1 cellular context compared by ENCODE assay signal in the genomic region with DNA sequence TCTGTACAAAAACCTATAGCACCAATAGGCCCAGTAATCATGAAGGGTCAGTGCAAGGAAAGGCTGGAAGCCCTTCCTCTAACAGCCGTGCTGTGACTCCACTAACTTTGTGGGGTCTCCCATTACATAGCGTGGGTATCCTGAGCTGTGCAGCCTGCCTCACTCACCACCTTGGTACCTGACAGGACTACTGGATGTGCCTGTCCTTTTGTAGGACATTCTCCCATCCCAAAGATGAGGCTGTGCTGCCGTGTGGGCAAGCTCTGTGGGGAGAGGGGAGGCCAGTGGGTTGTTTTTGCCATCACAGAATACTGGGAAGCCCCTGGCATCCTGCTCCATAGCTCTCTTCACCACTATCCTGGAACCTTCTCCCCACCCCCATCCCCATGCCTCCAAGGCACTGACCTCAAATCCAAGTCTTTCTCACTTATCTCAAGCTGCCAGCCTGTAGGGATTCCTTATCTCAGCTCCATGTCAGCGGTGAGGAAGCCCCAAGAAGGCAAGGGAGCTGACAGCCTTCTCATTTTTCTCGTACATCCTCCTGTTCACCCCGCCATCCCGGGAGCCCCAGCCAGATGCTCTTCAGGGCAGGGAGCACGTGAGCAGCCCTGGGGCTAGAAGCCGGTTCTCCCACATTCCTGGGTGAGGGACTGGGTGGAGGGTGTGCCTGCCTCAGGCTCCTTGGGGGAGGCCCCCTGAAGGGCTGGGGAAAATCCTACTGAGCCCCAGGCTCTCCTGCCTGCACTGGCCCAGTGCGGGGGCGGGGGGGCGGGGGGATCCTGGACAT.
TF ChIP-seq lines count a peak whose summit lies in the region.

No MANE protein-coding gene starts in this region.

TF ChIP-seq in K562, 482 proteins besides CTCF, POLR2A, EP300 and RAD21 (continued from another document and continues in another):
- no peak for TF ChIP-seq KAT7 (CRISPR knock-in tag; IDR thresholded peaks at IDR 0.05; ENCODE audit: borderline replicate concordance)
- TF ChIP-seq NR4A1 (CRISPR knock-in tag; IDR thresholded peaks at IDR 0.05), result no peak
- peak; percentile 64; the same call in 1 of the 2 replicates for TF ChIP-seq NR4A1 (tag; IDR thresholded peaks at IDR 0.05)
- no peak for TF ChIP-seq NFIX (CRISPR knock-in tag; IDR thresholded peaks at IDR 0.05; ENCODE audit: low read depth)
- TF ChIP-seq RNF2 (IDR thresholded peaks at IDR 0.05), result no peak
- TF ChIP-seq, protein P1, sequence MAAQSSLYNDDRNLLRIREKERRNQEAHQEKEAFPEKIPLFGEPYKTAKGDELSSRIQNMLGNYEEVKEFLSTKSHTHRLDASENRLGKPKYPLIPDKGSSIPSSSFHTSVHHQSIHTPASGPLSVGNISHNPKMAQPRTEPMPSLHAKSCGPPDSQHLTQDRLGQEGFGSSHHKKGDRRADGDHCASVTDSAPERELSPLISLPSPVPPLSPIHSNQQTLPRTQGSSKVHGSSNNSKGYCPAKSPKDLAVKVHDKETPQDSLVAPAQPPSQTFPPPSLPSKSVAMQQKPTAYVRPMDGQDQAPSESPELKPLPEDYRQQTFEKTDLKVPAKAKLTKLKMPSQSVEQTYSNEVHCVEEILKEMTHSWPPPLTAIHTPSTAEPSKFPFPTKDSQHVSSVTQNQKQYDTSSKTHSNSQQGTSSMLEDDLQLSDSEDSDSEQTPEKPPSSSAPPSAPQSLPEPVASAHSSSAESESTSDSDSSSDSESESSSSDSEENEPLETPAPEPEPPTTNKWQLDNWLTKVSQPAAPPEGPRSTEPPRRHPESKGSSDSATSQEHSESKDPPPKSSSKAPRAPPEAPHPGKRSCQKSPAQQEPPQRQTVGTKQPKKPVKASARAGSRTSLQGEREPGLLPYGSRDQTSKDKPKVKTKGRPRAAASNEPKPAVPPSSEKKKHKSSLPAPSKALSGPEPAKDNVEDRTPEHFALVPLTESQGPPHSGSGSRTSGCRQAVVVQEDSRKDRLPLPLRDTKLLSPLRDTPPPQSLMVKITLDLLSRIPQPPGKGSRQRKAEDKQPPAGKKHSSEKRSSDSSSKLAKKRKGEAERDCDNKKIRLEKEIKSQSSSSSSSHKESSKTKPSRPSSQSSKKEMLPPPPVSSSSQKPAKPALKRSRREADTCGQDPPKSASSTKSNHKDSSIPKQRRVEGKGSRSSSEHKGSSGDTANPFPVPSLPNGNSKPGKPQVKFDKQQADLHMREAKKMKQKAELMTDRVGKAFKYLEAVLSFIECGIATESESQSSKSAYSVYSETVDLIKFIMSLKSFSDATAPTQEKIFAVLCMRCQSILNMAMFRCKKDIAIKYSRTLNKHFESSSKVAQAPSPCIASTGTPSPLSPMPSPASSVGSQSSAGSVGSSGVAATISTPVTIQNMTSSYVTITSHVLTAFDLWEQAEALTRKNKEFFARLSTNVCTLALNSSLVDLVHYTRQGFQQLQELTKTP (IDR thresholded peaks at IDR 0.05; ENCODE audit: low read depth in 1 of 2, partially characterized antibody in 2 of 2), result peak in 1 of 2 experiments; percentile 58
- peak; percentile 96 for TF ChIP-seq HDAC2 (IDR thresholded peaks at IDR 0.05)
- TF ChIP-seq SRF (CRISPR knock-in tag; IDR thresholded peaks at IDR 0.05), result peak in 1 of 2 experiments; percentile 86; a peak in 1 of 4 replicates
- TF ChIP-seq CXXC5 (CRISPR knock-in tag; IDR thresholded peaks at IDR 0.05), result peak; percentile 68
- TF ChIP-seq LCOR (CRISPR knock-in tag; IDR thresholded peaks at IDR 0.05), result no peak
- peak; percentile 3; the same call in 1 of the 2 replicates for TF ChIP-seq RB1 (IDR thresholded peaks at IDR 0.05; ENCODE audit: low read depth)
- no peak for TF ChIP-seq ETV1 (tag; conservative IDR thresholded peaks at IDR 0.05; ENCODE audit: low read depth)
- TF ChIP-seq CBX5 (IDR thresholded peaks at IDR 0.05; ENCODE audit: borderline replicate concordance, low read depth), result no peak
- TF ChIP-seq, protein P2, sequence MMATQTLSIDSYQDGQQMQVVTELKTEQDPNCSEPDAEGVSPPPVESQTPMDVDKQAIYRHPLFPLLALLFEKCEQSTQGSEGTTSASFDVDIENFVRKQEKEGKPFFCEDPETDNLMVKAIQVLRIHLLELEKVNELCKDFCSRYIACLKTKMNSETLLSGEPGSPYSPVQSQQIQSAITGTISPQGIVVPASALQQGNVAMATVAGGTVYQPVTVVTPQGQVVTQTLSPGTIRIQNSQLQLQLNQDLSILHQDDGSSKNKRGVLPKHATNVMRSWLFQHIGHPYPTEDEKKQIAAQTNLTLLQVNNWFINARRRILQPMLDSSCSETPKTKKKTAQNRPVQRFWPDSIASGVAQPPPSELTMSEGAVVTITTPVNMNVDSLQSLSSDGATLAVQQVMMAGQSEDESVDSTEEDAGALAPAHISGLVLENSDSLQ (IDR thresholded peaks at IDR 0.05), result peak; percentile 78
- TF ChIP-seq, protein P3, sequence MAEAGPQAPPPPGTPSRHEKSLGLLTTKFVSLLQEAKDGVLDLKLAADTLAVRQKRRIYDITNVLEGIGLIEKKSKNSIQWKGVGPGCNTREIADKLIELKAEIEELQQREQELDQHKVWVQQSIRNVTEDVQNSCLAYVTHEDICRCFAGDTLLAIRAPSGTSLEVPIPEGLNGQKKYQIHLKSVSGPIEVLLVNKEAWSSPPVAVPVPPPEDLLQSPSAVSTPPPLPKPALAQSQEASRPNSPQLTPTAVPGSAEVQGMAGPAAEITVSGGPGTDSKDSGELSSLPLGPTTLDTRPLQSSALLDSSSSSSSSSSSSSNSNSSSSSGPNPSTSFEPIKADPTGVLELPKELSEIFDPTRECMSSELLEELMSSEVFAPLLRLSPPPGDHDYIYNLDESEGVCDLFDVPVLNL (CRISPR knock-in tag; IDR thresholded peaks at IDR 0.05; ENCODE audit: low read depth), result no peak
- TF ChIP-seq NR3C1 (CRISPR knock-in tag; IDR thresholded peaks at IDR 0.05), result no peak
- TF ChIP-seq SIRT6 (IDR thresholded peaks at IDR 0.05; ENCODE audit: low read depth, low read length), result no peak
- TF ChIP-seq ZNF175 (CRISPR knock-in tag; IDR thresholded peaks at IDR 0.05; ENCODE audit: low read depth), result peak; percentile 65
- peak; percentile 80 for TF ChIP-seq FOXM1 (IDR thresholded peaks at IDR 0.05; ENCODE audit: low read depth)
- TF ChIP-seq FOXM1 (CRISPR knock-in tag; IDR thresholded peaks at IDR 0.05; ENCODE audit: low read depth), result no peak
- TF ChIP-seq, protein P4, sequence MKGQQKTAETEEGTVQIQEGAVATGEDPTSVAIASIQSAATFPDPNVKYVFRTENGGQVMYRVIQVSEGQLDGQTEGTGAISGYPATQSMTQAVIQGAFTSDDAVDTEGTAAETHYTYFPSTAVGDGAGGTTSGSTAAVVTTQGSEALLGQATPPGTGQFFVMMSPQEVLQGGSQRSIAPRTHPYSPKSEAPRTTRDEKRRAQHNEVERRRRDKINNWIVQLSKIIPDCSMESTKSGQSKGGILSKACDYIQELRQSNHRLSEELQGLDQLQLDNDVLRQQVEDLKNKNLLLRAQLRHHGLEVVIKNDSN (CRISPR knock-in tag; IDR thresholded peaks at IDR 0.05), result peak; percentile 71
- TF ChIP-seq PRPF4 (IDR thresholded peaks at IDR 0.05; ENCODE audit: insufficient read depth, low read depth, low read length, poor library complexity, severe bottlenecking), result no peak
- TF ChIP-seq RBM14 (IDR thresholded peaks at IDR 0.05; ENCODE audit: borderline replicate concordance, insufficient read depth, low read depth, low read length), result no peak
- TF ChIP-seq ZNF3 (CRISPR knock-in tag; IDR thresholded peaks at IDR 0.05), result no peak
- no peak for TF ChIP-seq HDAC8 (tag; IDR thresholded peaks at IDR 0.05)
- no peak for TF ChIP-seq FOXA3 (CRISPR knock-in tag; conservative IDR thresholded peaks at IDR 0.05 in 1 of 2, IDR thresholded peaks at IDR 0.05 in 1 of 2)
- TF ChIP-seq DNMT1 (IDR thresholded peaks at IDR 0.05), result no peak
- TF ChIP-seq NFE2 (IDR thresholded peaks at IDR 0.05; ENCODE audit: low read depth), result no peak
- TF ChIP-seq POLR3A (IDR thresholded peaks at IDR 0.05; ENCODE audit: borderline replicate concordance, extremely low read depth, insufficient read depth, insufficient read length), result no peak
- TF ChIP-seq CBFA2T2 (conservative IDR thresholded peaks at IDR 0.05), result peak; percentile 91
- TF ChIP-seq ZNF589 (CRISPR knock-in tag; IDR thresholded peaks at IDR 0.05; ENCODE audit: low read depth), result peak; percentile 95
- TF ChIP-seq MEF2A (IDR thresholded peaks at IDR 0.05; ENCODE audit: control insufficient read depth, low read depth, low read length), result no peak
- TF ChIP-seq EGR1 (conservative IDR thresholded peaks at IDR 0.05), result peak; percentile 41; the same call in 1 of the 2 replicates
- TF ChIP-seq, protein P5, sequence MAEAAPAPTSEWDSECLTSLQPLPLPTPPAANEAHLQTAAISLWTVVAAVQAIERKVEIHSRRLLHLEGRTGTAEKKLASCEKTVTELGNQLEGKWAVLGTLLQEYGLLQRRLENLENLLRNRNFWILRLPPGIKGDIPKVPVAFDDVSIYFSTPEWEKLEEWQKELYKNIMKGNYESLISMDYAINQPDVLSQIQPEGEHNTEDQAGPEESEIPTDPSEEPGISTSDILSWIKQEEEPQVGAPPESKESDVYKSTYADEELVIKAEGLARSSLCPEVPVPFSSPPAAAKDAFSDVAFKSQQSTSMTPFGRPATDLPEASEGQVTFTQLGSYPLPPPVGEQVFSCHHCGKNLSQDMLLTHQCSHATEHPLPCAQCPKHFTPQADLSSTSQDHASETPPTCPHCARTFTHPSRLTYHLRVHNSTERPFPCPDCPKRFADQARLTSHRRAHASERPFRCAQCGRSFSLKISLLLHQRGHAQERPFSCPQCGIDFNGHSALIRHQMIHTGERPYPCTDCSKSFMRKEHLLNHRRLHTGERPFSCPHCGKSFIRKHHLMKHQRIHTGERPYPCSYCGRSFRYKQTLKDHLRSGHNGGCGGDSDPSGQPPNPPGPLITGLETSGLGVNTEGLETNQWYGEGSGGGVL (CRISPR knock-in tag; IDR thresholded peaks at IDR 0.05), result no peak
- TF ChIP-seq, protein P6, sequence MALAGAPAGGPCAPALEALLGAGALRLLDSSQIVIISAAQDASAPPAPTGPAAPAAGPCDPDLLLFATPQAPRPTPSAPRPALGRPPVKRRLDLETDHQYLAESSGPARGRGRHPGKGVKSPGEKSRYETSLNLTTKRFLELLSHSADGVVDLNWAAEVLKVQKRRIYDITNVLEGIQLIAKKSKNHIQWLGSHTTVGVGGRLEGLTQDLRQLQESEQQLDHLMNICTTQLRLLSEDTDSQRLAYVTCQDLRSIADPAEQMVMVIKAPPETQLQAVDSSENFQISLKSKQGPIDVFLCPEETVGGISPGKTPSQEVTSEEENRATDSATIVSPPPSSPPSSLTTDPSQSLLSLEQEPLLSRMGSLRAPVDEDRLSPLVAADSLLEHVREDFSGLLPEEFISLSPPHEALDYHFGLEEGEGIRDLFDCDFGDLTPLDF (CRISPR knock-in tag; IDR thresholded peaks at IDR 0.05), result no peak
- TF ChIP-seq, protein P7, sequence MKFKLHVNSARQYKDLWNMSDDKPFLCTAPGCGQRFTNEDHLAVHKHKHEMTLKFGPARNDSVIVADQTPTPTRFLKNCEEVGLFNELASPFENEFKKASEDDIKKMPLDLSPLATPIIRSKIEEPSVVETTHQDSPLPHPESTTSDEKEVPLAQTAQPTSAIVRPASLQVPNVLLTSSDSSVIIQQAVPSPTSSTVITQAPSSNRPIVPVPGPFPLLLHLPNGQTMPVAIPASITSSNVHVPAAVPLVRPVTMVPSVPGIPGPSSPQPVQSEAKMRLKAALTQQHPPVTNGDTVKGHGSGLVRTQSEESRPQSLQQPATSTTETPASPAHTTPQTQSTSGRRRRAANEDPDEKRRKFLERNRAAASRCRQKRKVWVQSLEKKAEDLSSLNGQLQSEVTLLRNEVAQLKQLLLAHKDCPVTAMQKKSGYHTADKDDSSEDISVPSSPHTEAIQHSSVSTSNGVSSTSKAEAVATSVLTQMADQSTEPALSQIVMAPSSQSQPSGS (CRISPR knock-in tag; IDR thresholded peaks at IDR 0.05), result no peak
- TF ChIP-seq YY1 (IDR thresholded peaks at IDR 0.05; ENCODE audit: borderline replicate concordance in 1 of 3, control insufficient read depth in 1 of 3, extremely low read depth in 1 of 3, insufficient read depth in 3 of 3, insufficient read length in 1 of 3, insufficient replicate concordance in 2 of 3, low read depth in 1 of 3, low read length in 2 of 3), result no peak
- TF ChIP-seq POLR2AphosphoS5 (IDR thresholded peaks at IDR 0.05; ENCODE audit: control insufficient read depth, insufficient read depth, low read depth, low read length), result peak; percentile 52; the same call in 1 of the 2 replicates
- TF ChIP-seq, protein P8, sequence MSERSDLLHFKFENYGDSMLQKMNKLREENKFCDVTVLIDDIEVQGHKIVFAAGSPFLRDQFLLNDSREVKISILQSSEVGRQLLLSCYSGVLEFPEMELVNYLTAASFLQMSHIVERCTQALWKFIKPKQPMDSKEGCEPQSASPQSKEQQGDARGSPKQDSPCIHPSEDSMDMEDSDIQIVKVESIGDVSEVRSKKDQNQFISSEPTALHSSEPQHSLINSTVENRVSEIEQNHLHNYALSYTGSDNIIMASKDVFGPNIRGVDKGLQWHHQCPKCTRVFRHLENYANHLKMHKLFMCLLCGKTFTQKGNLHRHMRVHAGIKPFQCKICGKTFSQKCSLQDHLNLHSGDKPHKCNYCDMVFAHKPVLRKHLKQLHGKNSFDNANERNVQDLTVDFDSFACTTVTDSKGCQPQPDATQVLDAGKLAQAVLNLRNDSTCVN (CRISPR knock-in tag; IDR thresholded peaks at IDR 0.05), result no peak
- peak; percentile 85 for TF ChIP-seq DPF2 (IDR thresholded peaks at IDR 0.05)
- no peak for TF ChIP-seq ZNF253 (CRISPR knock-in tag; conservative IDR thresholded peaks at IDR 0.05)
- TF ChIP-seq, protein P9, sequence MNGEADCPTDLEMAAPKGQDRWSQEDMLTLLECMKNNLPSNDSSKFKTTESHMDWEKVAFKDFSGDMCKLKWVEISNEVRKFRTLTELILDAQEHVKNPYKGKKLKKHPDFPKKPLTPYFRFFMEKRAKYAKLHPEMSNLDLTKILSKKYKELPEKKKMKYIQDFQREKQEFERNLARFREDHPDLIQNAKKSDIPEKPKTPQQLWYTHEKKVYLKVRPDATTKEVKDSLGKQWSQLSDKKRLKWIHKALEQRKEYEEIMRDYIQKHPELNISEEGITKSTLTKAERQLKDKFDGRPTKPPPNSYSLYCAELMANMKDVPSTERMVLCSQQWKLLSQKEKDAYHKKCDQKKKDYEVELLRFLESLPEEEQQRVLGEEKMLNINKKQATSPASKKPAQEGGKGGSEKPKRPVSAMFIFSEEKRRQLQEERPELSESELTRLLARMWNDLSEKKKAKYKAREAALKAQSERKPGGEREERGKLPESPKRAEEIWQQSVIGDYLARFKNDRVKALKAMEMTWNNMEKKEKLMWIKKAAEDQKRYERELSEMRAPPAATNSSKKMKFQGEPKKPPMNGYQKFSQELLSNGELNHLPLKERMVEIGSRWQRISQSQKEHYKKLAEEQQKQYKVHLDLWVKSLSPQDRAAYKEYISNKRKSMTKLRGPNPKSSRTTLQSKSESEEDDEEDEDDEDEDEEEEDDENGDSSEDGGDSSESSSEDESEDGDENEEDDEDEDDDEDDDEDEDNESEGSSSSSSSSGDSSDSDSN (IDR thresholded peaks at IDR 0.05; ENCODE audit: borderline replicate concordance in 1 of 2, low read depth in 2 of 2, low read length in 2 of 2), result peak; percentile 37 to 76; a peak in 1 of 4 replicates
- no peak for TF ChIP-seq SMARCA5 (IDR thresholded peaks at IDR 0.05)
- TF ChIP-seq XRCC3 (IDR thresholded peaks at IDR 0.05), result no peak
- no peak for TF ChIP-seq CCAR2 (IDR thresholded peaks at IDR 0.05; ENCODE audit: low read depth, low read length)
- TF ChIP-seq ZNF184 (CRISPR knock-in tag; IDR thresholded peaks at IDR 0.05), result no peak
- TF ChIP-seq, protein P10, sequence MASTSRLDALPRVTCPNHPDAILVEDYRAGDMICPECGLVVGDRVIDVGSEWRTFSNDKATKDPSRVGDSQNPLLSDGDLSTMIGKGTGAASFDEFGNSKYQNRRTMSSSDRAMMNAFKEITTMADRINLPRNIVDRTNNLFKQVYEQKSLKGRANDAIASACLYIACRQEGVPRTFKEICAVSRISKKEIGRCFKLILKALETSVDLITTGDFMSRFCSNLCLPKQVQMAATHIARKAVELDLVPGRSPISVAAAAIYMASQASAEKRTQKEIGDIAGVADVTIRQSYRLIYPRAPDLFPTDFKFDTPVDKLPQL (IDR thresholded peaks at IDR 0.05; ENCODE audit: extremely low read depth, insufficient read length), result no peak
- no peak for TF ChIP-seq C11orf30 (IDR thresholded peaks at IDR 0.05; ENCODE audit: low read depth)
